In the genomic region with DNA sequence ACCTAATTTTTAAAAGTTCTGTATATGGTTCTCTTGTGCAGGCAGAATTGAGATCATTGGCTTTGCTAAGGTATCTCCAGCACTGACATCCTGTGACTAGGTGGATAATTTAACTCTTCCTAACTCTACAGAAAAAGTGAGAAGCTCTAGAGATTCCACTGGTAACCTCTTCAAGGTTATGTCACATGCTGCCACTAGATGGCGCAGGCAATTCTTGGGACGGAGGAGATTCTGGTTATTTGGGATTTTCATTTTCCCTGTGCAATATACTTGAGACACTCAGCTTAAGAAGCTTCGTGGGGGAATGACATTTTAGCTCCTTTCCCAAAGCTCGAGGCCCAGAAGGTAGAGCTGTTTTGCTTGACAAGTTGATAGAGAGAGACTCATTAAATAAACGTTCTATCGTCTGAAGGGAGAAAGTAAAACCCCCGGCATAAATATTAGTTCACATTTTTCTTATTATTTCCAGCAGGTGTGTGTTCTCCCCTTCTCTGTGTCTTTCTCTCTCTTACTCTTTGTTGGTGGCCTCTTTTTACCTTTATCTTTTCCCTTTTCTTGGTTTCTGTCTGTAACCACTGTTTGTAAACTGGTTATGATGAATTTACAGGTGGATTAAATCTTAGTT, we compare ENCODE assay signal across 8 cellular contexts. TPM values are rescaled to one million over a fixed set of nuclear protein-coding genes. Genes with fewer than 3 reads are reported as not detected.
A peak's percentile ranks its signal among the peaks of the same experiment; 100 is the strongest.
DNase-seq lines count a peak whose midpoint lies in the region; ATAC-seq and TF ChIP-seq lines count a peak whose summit lies in the region.

No MANE protein-coding gene starts in this region.

- TF ChIP-seq CTCF in cardiac muscle cell (IDR thresholded peaks at IDR 0.05; ENCODE audit: low read depth, low read length) (peak; percentile 98), MM.1S (IDR thresholded peaks at IDR 0.05; ENCODE audit: low read length) (peak; percentile 89)

- H4K5ac ChIP-seq in mesendoderm (ENCODE audit: low read length) = no peak overlapping the region

- peak; percentile 33 for ATAC-seq in T-helper 17 cell

- H4K8ac ChIP-seq in mesendoderm (ENCODE audit: low read depth, low read length) = no peak overlapping the region

- peaks cover 1% of the 10 kb centered on the region for H3K79me1 ChIP-seq in mesendoderm (ENCODE audit: low read length)

- no peak overlapping the region for H3K4me3 ChIP-seq in cardiac muscle cell
- peak overlapping the region; percentile 44; the same call in 1 of the 2 replicates for H3K4me3 ChIP-seq in MM.1S (ENCODE audit: low read length)
- peak overlapping the region; percentile 40 to 61 for H3K4me3 ChIP-seq in duodenal mucosa (ENCODE audit: low read depth in 1 of 2, low read length in 2 of 2)
- H3K4me3 ChIP-seq in mesendoderm (ENCODE audit: low read length) = no peak overlapping the region
- H3K4me3 ChIP-seq in stomach smooth muscle (ENCODE audit: low read length in 2 of 2) = peak overlapping the region; percentile 22 to 23

- no peak overlapping the region for H3K23ac ChIP-seq in mesendoderm (ENCODE audit: low read length)

- H3K4me3 Mint-ChIP-seq in T-helper 17 cell = no peak overlapping the region

- H3K27ac Mint-ChIP-seq in T-helper 17 cell = no peak overlapping the region

- H3K9me3 ChIP-seq in cardiac muscle cell (ENCODE audit: low read depth) (no peaks in the 10 kb centered on the region), MM.1S (replicated peaks; ENCODE audit: insufficient read depth, low read length) (no peaks in the 10 kb centered on the region), T-helper 17 cell (ENCODE audit: control insufficient read depth, low read length, poor library complexity, severe bottlenecking) (no peaks in the 10 kb centered on the region), duodenal mucosa (ENCODE audit: control insufficient read depth in 1 of 2, low read length in 2 of 2) (peaks cover 0 to 2% of the 10 kb centered on the region in 2 donors), stomach smooth muscle (ENCODE audit: control insufficient read depth in 2 of 2, low read length in 2 of 2) (peaks cover 0 to 7% of the 10 kb centered on the region in 2 donors)

- WGBS in mesendoderm (ENCODE audit: extremely low coverage, insufficient coverage, low lambda C conversion rate) = no CpG with 5 or more reads among the region's 7 CpGs

- H2BK15ac ChIP-seq in mesendoderm (replicated peaks; ENCODE audit: low read depth) = no peak overlapping the region

- H2AK5ac ChIP-seq in mesendoderm (ENCODE audit: low read length) = no peak overlapping the region

- no peaks in the 10 kb centered on the region for H3F3A ChIP-seq in MM.1S (ENCODE audit: insufficient read depth, low read length)

- H3K4me2 ChIP-seq in MM.1S (ENCODE audit: low read depth, low read length) (peak overlapping the region; percentile 55), mesendoderm (ENCODE audit: low read length) (no peak overlapping the region)

- no peak overlapping the region for H3K4ac ChIP-seq in mesendoderm (ENCODE audit: low read depth, low read length)

- no peaks in the 10 kb centered on the region for H3K9me2 ChIP-seq in MM.1S (replicated peaks; ENCODE audit: insufficient read depth, low read length)

- no peak overlapping the region for H3K56ac ChIP-seq in mesendoderm (ENCODE audit: low read length)

- H3K4me1 ChIP-seq in cardiac muscle cell (ENCODE audit: low read depth) = no peaks in the 10 kb centered on the region
- H3K4me1 ChIP-seq in MM.1S (ENCODE audit: low read length) = no peaks in the 10 kb centered on the region
- peaks cover 8 to 13% of the 10 kb centered on the region in 2 donors for H3K4me1 ChIP-seq in duodenal mucosa (ENCODE audit: control insufficient read depth in 1 of 2, insufficient read depth in 2 of 2, low read length in 2 of 2)
- no peaks in the 10 kb centered on the region for H3K4me1 ChIP-seq in mesendoderm (ENCODE audit: control insufficient read depth, low read depth, low read length)
- no peaks in the 10 kb centered on the region for H3K4me1 ChIP-seq in stomach smooth muscle (ENCODE audit: control insufficient read depth, insufficient read depth, low read length)

- no peak overlapping the region for H2BK120ac ChIP-seq in mesendoderm (ENCODE audit: low read depth, low read length)

- no peaks in the 10 kb centered on the region for H4K20me1 ChIP-seq in MM.1S (ENCODE audit: insufficient read depth, low read length)

- H2BK5ac ChIP-seq in mesendoderm (ENCODE audit: low read length) = no peak overlapping the region

- H3K27me3 ChIP-seq in cardiac muscle cell (no peaks in the 10 kb centered on the region), MM.1S (replicated peaks; ENCODE audit: insufficient read depth, low read length) (no peaks in the 10 kb centered on the region), duodenal mucosa (ENCODE audit: control insufficient read depth in 1 of 2, insufficient read depth in 2 of 2, low read length in 2 of 2) (no peaks in the 10 kb centered on the region), mesendoderm (ENCODE audit: insufficient read depth, low read length, poor library complexity) (no peaks in the 10 kb centered on the region), stomach smooth muscle (ENCODE audit: control insufficient read depth in 1 of 2, insufficient read depth in 2 of 2, low read length in 2 of 2) (no peaks in the 10 kb centered on the region)

- H3K27ac ChIP-seq in cardiac muscle cell = no peak overlapping the region
- no peak overlapping the region for H3K27ac ChIP-seq in MM.1S (ENCODE audit: low read length)
- no peak overlapping the region for H3K27ac ChIP-seq in duodenal mucosa (ENCODE audit: low read depth, low read length)
- no peak overlapping the region for H3K27ac ChIP-seq in mesendoderm (ENCODE audit: low read depth, low read length)
- no peak overlapping the region for H3K27ac ChIP-seq in stomach smooth muscle (ENCODE audit: low read length)

- DNase-seq in cardiac muscle cell (ENCODE audit: low read depth in 1 of 2, low spot score in 1 of 2) (peak; percentile 41 to 67), cardiac septum (ENCODE audit: low spot score) (no peak), HCEC 1CT (peak; percentile 52), MM.1S (peak; percentile 27), T-helper 17 cell (no peak), mesendoderm (peak; percentile 62)

- intact Hi-C loops in cardiac septum (cut with DNase I) = no loop called here

- H3K18ac ChIP-seq in mesendoderm (ENCODE audit: low read length) = no peak overlapping the region

- no peaks in the 10 kb centered on the region for H3K27me3 Mint-ChIP-seq in T-helper 17 cell

- H2AFZ ChIP-seq in MM.1S (ENCODE audit: low read length) = peak overlapping the region; percentile 47; the same call in 1 of the 2 replicates

- H3K36me3 ChIP-seq in cardiac muscle cell (no peaks in the 10 kb centered on the region), MM.1S (replicated peaks; ENCODE audit: insufficient read depth, low read length) (no peaks in the 10 kb centered on the region), duodenal mucosa (ENCODE audit: control insufficient read depth in 1 of 2, insufficient read depth in 2 of 2, low read length in 2 of 2) (no peaks in the 10 kb centered on the region), mesendoderm (ENCODE audit: control insufficient read depth, insufficient read depth, low read length) (no peaks in the 10 kb centered on the region), stomach smooth muscle (ENCODE audit: control insufficient read depth in 2 of 2, insufficient read depth in 2 of 2, low read length in 2 of 2) (no peaks in the 10 kb centered on the region)

- H3K9ac ChIP-seq in MM.1S (ENCODE audit: low read length) = no peak overlapping the region
- H3K9ac ChIP-seq in duodenal mucosa (ENCODE audit: low read depth in 1 of 2, low read length in 2 of 2) = peak overlapping the region; percentile 33 to 34
- H3K9ac ChIP-seq in mesendoderm (ENCODE audit: low read length) = no peak overlapping the region
- H3K9ac ChIP-seq in stomach smooth muscle (ENCODE audit: low read length in 2 of 2) = peak overlapping the region in 1 of 2 donors; percentile 23

- H3K36me3 Mint-ChIP-seq in T-helper 17 cell (ENCODE audit: low read depth) = peaks cover 2% of the 10 kb centered on the region

- no peaks in the 10 kb centered on the region for H3K4me1 Mint-ChIP-seq in T-helper 17 cell

- no peaks in the 10 kb centered on the region for H3K79me2 ChIP-seq in MM.1S (ENCODE audit: low read length)
- H3K79me2 ChIP-seq in mesendoderm (ENCODE audit: control insufficient read depth, insufficient read depth, low read length) = no peaks in the 10 kb centered on the region

RNA-seq across cellular contexts. Expression of a gene that starts 26.6 kb away (rescaled TPM):
- total RNA-seq in cardiac muscle cell = 47.1 and 58.8 TPM in 2 replicates
- polyA plus RNA-seq in cardiac muscle cell = 54.5 and 83.8 TPM in 2 replicates
- 50.8 TPM for total RNA-seq in cardiac septum
- total RNA-seq in T-helper 17 cell = 10 to 100 TPM; 19.0 to 24.1 TPM
- 20.9 TPM for polyA plus RNA-seq in mesendoderm (2013, experiment 1 of 2)
- 21.0 TPM for polyA plus RNA-seq in mesendoderm (2013, experiment 2 of 2)

RNA-seq across cellular contexts. Expression of a gene that starts 53.3 kb away (rescaled TPM):
- total RNA-seq in cardiac muscle cell = 139 and 172 TPM in 2 replicates
- polyA plus RNA-seq in cardiac muscle cell = 193 and 230 TPM in 2 replicates
- 2.9 TPM for total RNA-seq in cardiac septum
- total RNA-seq in T-helper 17 cell = under 1 TPM; 0.63 to 0.67 TPM
- polyA plus RNA-seq in mesendoderm (2013, experiment 1 of 2) = 12.4 TPM
- polyA plus RNA-seq in mesendoderm (2013, experiment 2 of 2) = 11.0 TPM

Comparison
In these comparisons a context has a peak if more than half of its experiments do, and no peak if none do; other contexts are left out.
1. DNase-seq: peak in cardiac muscle cell (2 of 2), HCEC 1CT (single experiment), MM.1S (single experiment) and mesendoderm (single experiment); none in cardiac septum (single experiment) and T-helper 17 cell (0 of 3).
2. RNA of a gene that starts 53.3 kb away (total RNA-seq): 139 to 172 TPM in cardiac muscle cell; 2.9 TPM in cardiac septum (single experiment) and 0.63 to 0.67 TPM in T-helper 17 cell; every median in the first group is over 10 times any median in the second.
3. H3K4me3 ChIP-seq: peak in MM.1S (single experiment), duodenal mucosa (2 of 2) and stomach smooth muscle (2 of 2); none in cardiac muscle cell (single experiment) and mesendoderm (single experiment).
4. H3K9ac ChIP-seq: peak in duodenal mucosa (2 of 2); none in MM.1S (single experiment) and mesendoderm (single experiment).